ENCODE assay signal across 8 cellular contexts in genomic region chr3:101902041-101902440, GRCh38. TPM values are rescaled to one million over a fixed set of nuclear protein-coding genes. Genes with fewer than 3 reads are reported as not detected.
DNase-seq lines count a peak whose midpoint lies in the region; ATAC-seq, FAIRE-seq and TF ChIP-seq lines count a peak whose summit lies in the region.

No MANE protein-coding gene starts in this region.

- no peak overlapping the region for H3K27ac Mint-ChIP-seq in activated T-cell treated with anti-CD3 and anti-CD28 coated beads, Interleukin-2, amount 50 U/mL, for 72 hours

- H3K27me3 ChIP-seq in bronchial epithelial cell (ENCODE audit: control insufficient read depth, insufficient read depth, low read length), result no peaks in the 10 kb centered on the region
- H3K27me3 ChIP-seq in aorta (ENCODE audit: control insufficient read depth in 1 of 2, insufficient read depth in 2 of 2, low read length in 1 of 2), result no peaks in the 10 kb centered on the region

- TF ChIP-seq CTCF in bronchial epithelial cell (IDR thresholded peaks at IDR 0.05; ENCODE audit: insufficient read depth, low read length, severe bottlenecking), result no peak

- no peaks in the 10 kb centered on the region for H3K36me3 ChIP-seq in bronchial epithelial cell (ENCODE audit: control insufficient read depth, insufficient read depth, low read length)
- no peaks in the 10 kb centered on the region for H3K36me3 ChIP-seq in aorta (ENCODE audit: control insufficient read depth in 1 of 2, insufficient read depth in 2 of 2, low read length in 1 of 2)

- H3K4me1 ChIP-seq in aorta (ENCODE audit: control insufficient read depth in 1 of 2, insufficient read depth in 2 of 2, low read length in 2 of 2), result no peaks in the 10 kb centered on the region

- FAIRE-seq in bronchial epithelial cell (lab: Jason Lieb, UNC), result peak; percentile 99

- no peaks in the 10 kb centered on the region for H3K27me3 Mint-ChIP-seq in activated T-cell treated with anti-CD3 and anti-CD28 coated beads, Interleukin-2, amount 50 U/mL, for 72 hours (ENCODE audit: low read depth)

- no peak overlapping the region for H3K4me3 Mint-ChIP-seq in activated T-cell treated with anti-CD3 and anti-CD28 coated beads, Interleukin-2, amount 50 U/mL, for 72 hours

- intact Hi-C loops in aorta (cut with DNase I), result no loop called here

- 81 to 86% methylated on average over 1 of the region's 1 CpG for WGBS in aorta, 2 donors

- H3K9me3 Mint-ChIP-seq in activated T-cell treated with anti-CD3 and anti-CD28 coated beads, Interleukin-2, amount 50 U/mL, for 72 hours, result peaks cover 0 to 6% of the 10 kb centered on the region in 2 donors

- H3K36me3 Mint-ChIP-seq in activated T-cell treated with anti-CD3 and anti-CD28 coated beads, Interleukin-2, amount 50 U/mL, for 72 hours (ENCODE audit: insufficient read depth in 2 of 2), result peaks cover 0 to 5% of the 10 kb centered on the region in 2 donors

- H3K4me3 ChIP-seq in bronchial epithelial cell (ENCODE audit: low read depth, low read length) (no peak overlapping the region), aorta (ENCODE audit: low read length in 2 of 2) (no peak overlapping the region)

- H3K4me1 Mint-ChIP-seq in activated T-cell treated with anti-CD3 and anti-CD28 coated beads, Interleukin-2, amount 50 U/mL, for 72 hours (ENCODE audit: low read depth), result peaks cover 15% of the 10 kb centered on the region

- no peak overlapping the region for H3K27ac ChIP-seq in aorta (ENCODE audit: low read depth in 1 of 2, low read length in 2 of 2)

- peak in 1 of 2 donors; percentile 14 for DNase-seq in activated T-cell treated with anti-CD3 and anti-CD28 coated beads, Interleukin-2, amount 50 U/mL, for 72 hours
- DNase-seq in activated T-cell treated with anti-CD3 and anti-CD28 coated beads, Interleukin-2, amount 50 U/mL, for 48 hours, result no peak
- DNase-seq in bronchial epithelial cell (ENCODE audit: low read depth), result peak; percentile 100
- DNase-seq in stimulated activated naive CD8-positive, alpha-beta T cell treated with anti-CD3 and anti-CD28 coated beads, Interleukin-15, Interleukin-2, amounts not matched to agents 100 U/mL and 50 U/mL, for 24 hours, result no peak
- DNase-seq in aorta, result no peak

- peak; percentile 51 to 91 for ATAC-seq in activated T-cell treated with anti-CD3 and anti-CD28 coated beads, Interleukin-2, amount 50 U/mL, for 72 hours (replicated peaks in 1 of 2)
- ATAC-seq in HG03457 (IDR thresholded peaks at IDR 0.05; ENCODE audit: unreplicated experiment) (peak; percentile 56), HG03108 (IDR thresholded peaks at IDR 0.05; ENCODE audit: unreplicated experiment) (no peak), GM19452 (IDR thresholded peaks at IDR 0.05; ENCODE audit: unreplicated experiment) (no peak), aorta (ENCODE audit: low FRiP score) (no peak)
- peak; percentile 63 for ATAC-seq in stimulated activated naive CD8-positive, alpha-beta T cell treated with anti-CD3 and anti-CD28 coated beads, Interleukin-15, Interleukin-2, amounts not matched to agents 100 U/mL and 50 U/mL, for 24 hours

- H3K9me3 ChIP-seq in aorta (ENCODE audit: control insufficient read depth, low read length), result no peaks in the 10 kb centered on the region

RNA-seq across cellular contexts. Expression of gene NFKBIZ, which starts 52.7 kb away (rescaled TPM):
- total RNA-seq in activated T-cell treated with anti-CD3 and anti-CD28 coated beads, Interleukin-2, amount 50 U/mL, for 72 hours, result 100 to 1,000 TPM; 116 to 208 TPM
- total RNA-seq in bronchial epithelial cell, result 40.3 and 70.3 TPM in 2 replicates
- 100 to 1,000 TPM; 109 to 198 TPM for total RNA-seq in aorta
- polyA plus RNA-seq in aorta, result 10 to 100 TPM in 1 of 2 donors, 1 to 10 TPM in 1; 6.5 to 65.2 TPM

Comparison
In these comparisons a context has a peak if more than half of its experiments do, and no peak if none do; other contexts are left out.
1. ATAC-seq: peak in activated T-cell treated with anti-CD3 and anti-CD28 coated beads, Interleukin-2, amount 50 U/mL, for 72 hours (2 of 2), HG03457 (single experiment) and stimulated activated naive CD8-positive, alpha-beta T cell treated with anti-CD3 and anti-CD28 coated beads, Interleukin-15, Interleukin-2, amounts not matched to agents 100 U/mL and 50 U/mL, for 24 hours (single experiment); none in HG03108 (single experiment), GM19452 (single experiment) and aorta (single experiment).